Comparison of ENCODE assay signal across 9 cellular contexts in genomic region chr1:203682401-203683383, GRCh38. TPM values are rescaled to one million over a fixed set of nuclear protein-coding genes. Genes with fewer than 3 reads are reported as not detected.
DNase-seq lines count a peak whose midpoint lies in the region; ATAC-seq and TF ChIP-seq lines count a peak whose summit lies in the region.
"Had no signal": no experiment of that assay in that cellular context is flagged by ENCODE, and none has a peak within 500 bp of the region (broad histone marks: within the 10 kb centered on the region; RNA-seq: fewer than 3 reads in every experiment).

No MANE protein-coding gene starts in this region.

- H3K4me1 Mint-ChIP-seq in IgD-negative memory B cell: peaks cover 8 to 17% (median 17%) of the 10 kb centered on the region in 3 donors
- H3K4me1 Mint-ChIP-seq in stimulated activated naive B cell treated with anti-CD40 and anti-IgM and Interleukin-4, amounts not matched to agents 10 μg/mL and 1 μg/mL and 100 μg/mL, for 72 hours: peaks cover 9 to 14% of the 10 kb centered on the region in 2 donors

- H4K20me1 ChIP-seq in fibroblast of lung (ENCODE audit: control insufficient read depth, extremely low read depth, insufficient read depth, low read length): no peaks in the 10 kb centered on the region
- peaks cover 45% of the 10 kb centered on the region for H4K20me1 ChIP-seq in osteoblast (ENCODE audit: insufficient read depth, low read length)

- no peak overlapping the region for H3K4me3 ChIP-seq in fibroblast of lung (replicated peaks in 1 of 4; ENCODE audit: control extremely low read depth in 1 of 4, insufficient read depth in 1 of 4, low read depth in 3 of 4, low read length in 4 of 4)
- H3K4me3 ChIP-seq in osteoblast (ENCODE audit: insufficient read depth, low read length): no peak overlapping the region
- H3K4me3 ChIP-seq: SJSA1 had no signal

- H3K36me3 ChIP-seq in fibroblast of lung (ENCODE audit: control insufficient read depth, insufficient read depth, low read length): peaks cover 8% of the 10 kb centered on the region
- peaks cover 62% of the 10 kb centered on the region for H3K36me3 ChIP-seq in osteoblast (ENCODE audit: insufficient read depth, low read length)

- no peaks in the 10 kb centered on the region for H3K9me3 Mint-ChIP-seq in IgD-negative memory B cell
- no peaks in the 10 kb centered on the region for H3K9me3 Mint-ChIP-seq in stimulated activated naive B cell treated with anti-CD40 and anti-IgM and Interleukin-4, amounts not matched to agents 10 μg/mL and 1 μg/mL and 100 μg/mL, for 72 hours

- peak; percentile 62 to 76 for ATAC-seq in stimulated activated naive B cell treated with anti-CD40 and anti-IgM and Interleukin-4, amounts not matched to agents 10 μg/mL and 1 μg/mL and 100 μg/mL, for 72 hours (replicated peaks)

- H3K9ac ChIP-seq in fibroblast of lung (ENCODE audit: insufficient read depth, low read length): no peak overlapping the region

- peaks cover 10% of the 10 kb centered on the region for H3K36me3 Mint-ChIP-seq in IgD-negative memory B cell
- H3K36me3 Mint-ChIP-seq in stimulated activated naive B cell treated with anti-CD40 and anti-IgM and Interleukin-4, amounts not matched to agents 10 μg/mL and 1 μg/mL and 100 μg/mL, for 72 hours: no peaks in the 10 kb centered on the region

- TF ChIP-seq CTCF in fibroblast of lung (conservative IDR thresholded peaks at IDR 0.05 in 1 of 2, IDR thresholded peaks at IDR 0.05 in 1 of 2; ENCODE audit: low read depth in 1 of 2, low read length in 2 of 2) (no peak), osteoblast (IDR thresholded peaks at IDR 0.05; ENCODE audit: extremely low read depth, low read depth, low read length) (no peak)

- H3K27ac ChIP-seq in fibroblast of lung (ENCODE audit: insufficient read depth, low read length) (peak overlapping the region; percentile 39), osteoblast (ENCODE audit: low read depth, low read length) (no peak overlapping the region)
- H3K27ac ChIP-seq: SJSA1 had no signal

- H3K4me3 Mint-ChIP-seq in IgD-negative memory B cell: peak overlapping the region in 3 of 4 donors; percentile 1 to 64 (median 20)
- peak overlapping the region in 1 of 2 donors; percentile 21 for H3K4me3 Mint-ChIP-seq in stimulated activated naive B cell treated with anti-CD40 and anti-IgM and Interleukin-4, amounts not matched to agents 10 μg/mL and 1 μg/mL and 100 μg/mL, for 72 hours

- H2AFZ ChIP-seq in fibroblast of lung (ENCODE audit: low read length) (no peak overlapping the region), osteoblast (ENCODE audit: low read length) (no peak overlapping the region)

- no peaks in the 10 kb centered on the region for H3K27me3 Mint-ChIP-seq in IgD-negative memory B cell
- no peaks in the 10 kb centered on the region for H3K27me3 Mint-ChIP-seq in stimulated activated naive B cell treated with anti-CD40 and anti-IgM and Interleukin-4, amounts not matched to agents 10 μg/mL and 1 μg/mL and 100 μg/mL, for 72 hours

- peak overlapping the region; percentile 38 to 92 (median 55) for H3K27ac Mint-ChIP-seq in IgD-negative memory B cell
- no peak overlapping the region for H3K27ac Mint-ChIP-seq in stimulated activated naive B cell treated with anti-CD40 and anti-IgM and Interleukin-4, amounts not matched to agents 10 μg/mL and 1 μg/mL and 100 μg/mL, for 72 hours

- H3K79me2 ChIP-seq in fibroblast of lung (ENCODE audit: control insufficient read depth, insufficient read depth, low read length) (peaks cover 94% of the 10 kb centered on the region), osteoblast (ENCODE audit: insufficient read depth, low read length) (peaks cover 90% of the 10 kb centered on the region)

- no peak overlapping the region for H3K4me2 ChIP-seq in fibroblast of lung (ENCODE audit: extremely low read depth, insufficient read depth, low read length)
- no peak overlapping the region for H3K4me2 ChIP-seq in osteoblast (ENCODE audit: insufficient read depth, low read length)

- peak; percentile 17 to 47 for DNase-seq in activated CD4-positive, alpha-beta T cell treated with anti-CD3 and anti-CD28 coated beads for 4 hours
- DNase-seq in fibroblast of lung (ENCODE audit: low read depth in 2 of 2) (no peak), AML-193 (lab: John Stamatoyannopoulos, UW) (no peak), Ammon's horn (ENCODE audit: low spot score) (no peak), osteoblast (ENCODE audit: insufficient read length, low spot score, missing footprints) (no peak)
- peak; percentile 11 for DNase-seq in stimulated activated naive B cell treated with anti-CD40 and anti-IgM and Interleukin-4, amounts not matched to agents 10 μg/mL and 1 μg/mL and 100 μg/mL, for 72 hours
- DNase-seq: foreskin melanocyte had no signal

- H3K27me3 ChIP-seq in fibroblast of lung (ENCODE audit: control insufficient read depth, insufficient read depth, low read length) (no peaks in the 10 kb centered on the region), osteoblast (ENCODE audit: insufficient read depth, low read length) (no peaks in the 10 kb centered on the region)
- H3K27me3 ChIP-seq: SJSA1 had no signal

- H3K4me1 ChIP-seq in fibroblast of lung (ENCODE audit: control insufficient read depth, extremely low read depth, insufficient read depth, low read length) (peaks cover 7% of the 10 kb centered on the region), osteoblast (ENCODE audit: insufficient read depth, low read length) (peaks cover 11% of the 10 kb centered on the region)
- H3K4me1 ChIP-seq: SJSA1 had no signal

- H3K9me3 ChIP-seq in fibroblast of lung (ENCODE audit: control insufficient read depth, insufficient read depth, low read depth, low read length) (no peaks in the 10 kb centered on the region), osteoblast (ENCODE audit: low read depth, low read length) (no peaks in the 10 kb centered on the region)
- H3K9me3 ChIP-seq: SJSA1 had no signal

RNA-seq across cellular contexts. Expression of gene ATP2B4, which starts 56.1 kb away (rescaled TPM):
- polyA plus RNA-seq in IgD-negative memory B cell: 5.0 TPM
- 143 and 302 TPM in 2 replicates for total RNA-seq in fibroblast of lung
- polyA plus RNA-seq in fibroblast of lung: 265 and 328 TPM in 2 replicates
- 168 and 218 TPM in 2 replicates for polyA plus RNA-seq in fibroblast of lung (2012)
- polyA minus RNA-seq in fibroblast of lung (ENCODE audit: low replicate concordance): 583 and 648 TPM in 2 replicates
- total RNA-seq in osteoblast: 112 and 124 TPM in 2 replicates

Comparison
In these comparisons a context has a peak if more than half of its experiments do, and no peak if none do; other contexts are left out.
1. DNase-seq: peak in activated CD4-positive, alpha-beta T cell treated with anti-CD3 and anti-CD28 coated beads for 4 hours (2 of 2) and stimulated activated naive B cell treated with anti-CD40 and anti-IgM and Interleukin-4, amounts not matched to agents 10 μg/mL and 1 μg/mL and 100 μg/mL, for 72 hours (single experiment); none in fibroblast of lung (0 of 2), AML-193 (0 of 2), Ammon's horn (single experiment) and osteoblast (single experiment).